Comparison of ENCODE assay signal across 12 cellular contexts in the genomic region with DNA sequence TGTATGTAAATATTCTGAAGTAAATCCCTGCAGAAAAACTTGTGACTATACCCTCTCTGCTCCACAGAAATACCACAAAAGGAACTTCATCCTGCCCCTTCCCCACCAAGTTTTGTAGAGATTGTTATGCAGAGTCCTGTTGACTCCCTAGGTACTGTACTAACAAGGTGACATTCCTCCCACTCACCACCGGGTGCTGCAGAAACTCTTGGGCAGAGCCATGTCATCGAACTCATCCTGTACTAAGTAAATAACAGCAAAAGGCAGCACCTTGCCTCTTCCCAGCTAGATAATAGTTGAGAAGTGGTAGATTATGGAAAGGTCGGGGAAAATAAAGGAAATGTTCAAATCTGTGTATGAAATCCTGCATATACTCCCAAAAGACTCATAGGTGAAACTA.
DNase-seq lines count a peak whose midpoint lies in the region; ATAC-seq and TF ChIP-seq lines count a peak whose summit lies in the region.
"Had no signal": no experiment of that assay in that cellular context is flagged by ENCODE, and none has a peak within 500 bp of the region (broad histone marks: within the 10 kb centered on the region; RNA-seq: fewer than 3 reads in every experiment).

No MANE protein-coding gene starts in this region.

- TF ChIP-seq CTCF in WERI-Rb-1 (IDR thresholded peaks at IDR 0.05; ENCODE audit: low read depth, low read length) (peak; percentile 64), neural crest cell (conservative IDR thresholded peaks at IDR 0.05) (peak; percentile 32)

- H3K27me3 ChIP-seq in WERI-Rb-1 (ENCODE audit: insufficient read depth, low read depth, severe bottlenecking), result no peaks in the 10 kb centered on the region
- H3K27me3 ChIP-seq: esophagus muscularis mucosa, ovary had no signal

- H3K4me1 Mint-ChIP-seq in neural crest cell, result no peaks in the 10 kb centered on the region

- peak; percentile 10 for DNase-seq in DMS 273 (lab: John Stamatoyannopoulos, UW; ENCODE audit: unreplicated experiment)
- DNase-seq in DMS 273 treated with DMSO at 0.1 percent for 48 hours (lab: John Stamatoyannopoulos, UW), result no peak
- peak; percentile 34 for DNase-seq in WERI-Rb-1
- no peak for DNase-seq in neural crest cell (ENCODE audit: low read depth, low spot score)
- no peak for DNase-seq in putamen (ENCODE audit: low spot score)
- no peak for DNase-seq in left colon
- DNase-seq: 8988T, DMS79 treated with DMSO at 0.1 percent for 48 hours, ovary had no signal

- peak; percentile 77 for ATAC-seq in HG03565 (IDR thresholded peaks at IDR 0.05; ENCODE audit: unreplicated experiment)
- no peak for ATAC-seq in HG03460 (IDR thresholded peaks at IDR 0.05; ENCODE audit: unreplicated experiment)
- ATAC-seq in left colon, result no peak

- no peaks in the 10 kb centered on the region for H3K27me3 Mint-ChIP-seq in neural crest cell (ENCODE audit: low read depth)

- peaks cover 4% of the 10 kb centered on the region for H3K9me3 Mint-ChIP-seq in neural crest cell

- no peaks in the 10 kb centered on the region for H3K36me3 Mint-ChIP-seq in neural crest cell (ENCODE audit: low read depth)

- H3K4me3 Mint-ChIP-seq in neural crest cell, result no peak overlapping the region

- H3K9me3 ChIP-seq in WERI-Rb-1 (ENCODE audit: severe bottlenecking), result peaks cover 7% of the 10 kb centered on the region
- H3K9me3 ChIP-seq: esophagus muscularis mucosa, ovary had no signal

- intact Hi-C loops in left colon (cut with DNase I, micrococcal nuclease), result no loop called here

- H3K27ac ChIP-seq in WERI-Rb-1, result no peak overlapping the region
- H3K27ac ChIP-seq: esophagus muscularis mucosa, ovary had no signal

- no peaks in the 10 kb centered on the region for H3K36me3 ChIP-seq in WERI-Rb-1
- H3K36me3 ChIP-seq: esophagus muscularis mucosa, ovary had no signal

- no peak overlapping the region for H3K27ac Mint-ChIP-seq in neural crest cell (ENCODE audit: unreplicated experiment)

- no peak overlapping the region for H3K4me3 ChIP-seq in WERI-Rb-1 (ENCODE audit: low read depth, low read length)
- H3K4me3 ChIP-seq: esophagus muscularis mucosa, ovary had no signal

Comparison
In these comparisons a context has a peak if more than half of its experiments do, and no peak if none do; other contexts are left out.
1. DNase-seq: peak in DMS 273 (single experiment) and WERI-Rb-1 (single experiment); none in DMS 273 treated with DMSO at 0.1 percent for 48 hours (single experiment), neural crest cell (single experiment), putamen (single experiment) and left colon (0 of 2).